ENCODE assay signal across 8 cellular contexts in the genomic region with DNA sequence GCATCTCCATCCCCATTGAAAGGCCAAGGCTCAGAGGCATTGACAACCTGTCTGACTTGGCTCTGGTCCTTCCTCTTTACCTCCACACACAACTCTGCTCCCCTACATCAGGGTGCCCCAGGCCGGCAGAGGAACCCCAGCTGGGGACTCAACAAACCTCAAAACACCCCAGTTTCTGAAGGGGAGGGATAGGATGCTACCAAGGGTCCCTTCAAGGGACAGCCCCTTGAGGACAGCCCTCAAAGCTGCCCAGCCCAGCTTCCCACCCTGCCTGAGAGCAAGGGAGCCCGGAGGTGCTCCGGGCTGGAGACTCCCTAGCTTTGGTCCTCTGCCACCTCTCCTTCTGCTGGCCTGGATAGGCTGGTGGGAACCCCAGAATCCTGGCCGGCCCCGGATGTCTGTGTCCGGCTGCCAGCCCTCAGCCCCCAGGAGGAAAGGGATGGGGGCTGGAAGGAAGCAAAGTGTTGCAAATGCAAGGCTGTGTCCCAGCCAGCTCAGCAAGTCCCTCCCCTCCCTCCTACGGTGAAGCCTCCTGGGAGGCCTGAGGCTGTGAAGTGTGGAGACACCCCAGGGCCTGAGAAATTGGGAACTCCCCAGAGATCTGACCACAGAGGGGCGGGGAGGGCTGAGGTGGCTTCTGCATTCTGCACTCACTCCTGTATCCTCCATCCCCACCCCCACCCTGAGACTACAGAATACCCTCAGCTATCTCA. TPM values are rescaled to one million over a fixed set of nuclear protein-coding genes. Genes with fewer than 3 reads are reported as not detected.
DNase-seq lines count a peak whose midpoint lies in the region; ATAC-seq and TF ChIP-seq lines count a peak whose summit lies in the region.

No MANE protein-coding gene starts in this region.

- H3K27me3 ChIP-seq in BE2C: no peaks in the 10 kb centered on the region

- DNase-seq in NOMO-1 (lab: John Stamatoyannopoulos, UW; ENCODE audit: unreplicated experiment in 2 of 2) (peak; percentile 67 to 71), iris pigment epithelial cell (ENCODE audit: low read depth) (peak; percentile 71), BE2C (no peak)
- peak; percentile 16 for DNase-seq in activated effector memory CD4-positive, alpha-beta T cell treated with Interleukin-2 at 50 U/mL for 16 hours
- DNase-seq in stimulated activated naive CD8-positive, alpha-beta T cell treated with anti-CD3 and anti-CD28 coated beads, Interleukin-15, amount 100 ng/mL, for 72 hours: peak; percentile 51 to 74

- ATAC-seq in stimulated activated naive CD8-positive, alpha-beta T cell treated with anti-CD3 and anti-CD28 coated beads, Interleukin-15, amount 100 ng/mL, for 72 hours: peak; percentile 78
- ATAC-seq in GM19452 (IDR thresholded peaks at IDR 0.05; ENCODE audit: unreplicated experiment) (no peak), HG03095 (IDR thresholded peaks at IDR 0.05; ENCODE audit: unreplicated experiment) (no peak)

- H3K4me1 ChIP-seq in BE2C: no peaks in the 10 kb centered on the region

- no peaks in the 10 kb centered on the region for H3K9me3 ChIP-seq in BE2C

- peak overlapping the region; percentile 49 to 59 for H3K4me3 Mint-ChIP-seq in stimulated activated naive CD8-positive, alpha-beta T cell treated with anti-CD3 and anti-CD28 coated beads, Interleukin-15, amount 100 ng/mL, for 72 hours

- no peak overlapping the region for H3K27ac Mint-ChIP-seq in stimulated activated naive CD8-positive, alpha-beta T cell treated with anti-CD3 and anti-CD28 coated beads, Interleukin-15, amount 100 ng/mL, for 72 hours

- H3K36me3 ChIP-seq in BE2C: peaks cover 11% of the 10 kb centered on the region

- H3K4me1 Mint-ChIP-seq in stimulated activated naive CD8-positive, alpha-beta T cell treated with anti-CD3 and anti-CD28 coated beads, Interleukin-15, amount 100 ng/mL, for 72 hours: peaks cover 70% of the 10 kb centered on the region

- H3K4me3 ChIP-seq in BE2C (ENCODE audit: low read depth, low read length): no peak overlapping the region

- no peaks in the 10 kb centered on the region for H3K9me3 Mint-ChIP-seq in stimulated activated naive CD8-positive, alpha-beta T cell treated with anti-CD3 and anti-CD28 coated beads, Interleukin-15, amount 100 ng/mL, for 72 hours

- peak; percentile 34 for TF ChIP-seq POLR2A in GM19099 (IDR thresholded peaks at IDR 0.05; ENCODE audit: extremely low read depth, insufficient read length, low read depth)

- TF ChIP-seq CTCF in BE2C (IDR thresholded peaks at IDR 0.05; ENCODE audit: low read depth, low read length): no peak

- no peaks in the 10 kb centered on the region for H3K27me3 Mint-ChIP-seq in stimulated activated naive CD8-positive, alpha-beta T cell treated with anti-CD3 and anti-CD28 coated beads, Interleukin-15, amount 100 ng/mL, for 72 hours

RNA-seq across cellular contexts. Expression of a gene that starts 1.1 kb away (rescaled TPM):
- 188 TPM for polyA plus RNA-seq in BE2C (2012; ENCODE audit: insufficient read depth, insufficient read length, low read depth)

RNA-seq across cellular contexts. Expression of a gene that starts 25.2 kb away (rescaled TPM):
- 4.2 TPM for polyA plus RNA-seq in BE2C (2012; ENCODE audit: insufficient read depth, insufficient read length, low read depth)

RNA-seq across cellular contexts. Expression of a gene that starts 25.2 kb away (rescaled TPM):
- polyA plus RNA-seq in BE2C (2012; ENCODE audit: insufficient read depth, insufficient read length, low read depth): 0.85 TPM

RNA-seq across cellular contexts. Expression of a gene that starts 45.2 kb away (rescaled TPM):
- polyA plus RNA-seq in BE2C (2012; ENCODE audit: insufficient read depth, insufficient read length, low read depth): 99.6 TPM

RNA-seq across cellular contexts. Expression of a gene that starts 57.1 kb away (rescaled TPM):
- 58.7 TPM for polyA plus RNA-seq in BE2C (2012; ENCODE audit: insufficient read depth, insufficient read length, low read depth)
